ENCODE assay signal across 7 cellular contexts in genomic region chr4:91359041-91359713, GRCh38.
DNase-seq lines count a peak whose midpoint lies in the region; ATAC-seq, FAIRE-seq and TF ChIP-seq lines count a peak whose summit lies in the region.
"Not testable (repeated sequence)": the region's sequence is repeated elsewhere in the genome, so short reads cannot be mapped to it uniquely, and the experiment has no call there.

No MANE protein-coding gene starts in this region.

- not testable (repeated sequence) for H3K27ac ChIP-seq in GM12878 (ENCODE audit: control insufficient read depth, insufficient read depth); keratinocyte (ENCODE audit: control insufficient read depth, insufficient read depth, low read length)

- DNase-seq in GM12865 (ENCODE audit: low read depth), result peak; percentile 69
- DNase-seq in GM12878 (ENCODE audit: low read depth, low spot score), result peak; percentile 47
- DNase-seq in keratinocyte (ENCODE audit: low read depth, low spot score), result not testable (repeated sequence)
- DNase-seq in mucosa of descending colon, result peak in 2 of 3 donors; percentile 50 to 73

- not testable (repeated sequence) for H3K9me1 ChIP-seq in keratinocyte (ENCODE audit: control insufficient read depth, extremely low read depth, insufficient read depth, low read length)

- ATAC-seq in GM18873 (IDR thresholded peaks at IDR 0.05; ENCODE audit: low FRiP score, unreplicated experiment), result peak; percentile 40
- peak; percentile 46 for ATAC-seq in GM19467 (IDR thresholded peaks at IDR 0.05; ENCODE audit: unreplicated experiment)
- peak; percentile 41 for ATAC-seq in HG03432 (IDR thresholded peaks at IDR 0.05; ENCODE audit: unreplicated experiment)
- ATAC-seq in GM12878, result peak; percentile 73
- ATAC-seq in mucosa of descending colon, result not testable (repeated sequence)

- not testable (repeated sequence) for TF ChIP-seq POLR2A in GM12878 (IDR thresholded peaks at IDR 0.05; ENCODE audit: low read depth, low read length)

- 19% methylated on average over 6 of the region's 6 CpGs for WGBS in GM12878 (ENCODE audit: insufficient coverage, insufficient replicate concordance, low lambda C conversion rate, missing lambda C conversion rate)

- POLR2A ChIA-PET in GM12878 (lab: Charles Lee), result interaction anchor here (0.6 kb wide), 1 partner anchor 52 kb away, joined by 5 read pairs; no protein-coding TSS in a partner anchor

- H3K4me2 ChIP-seq in GM12878 (ENCODE audit: control insufficient read depth, insufficient read depth); keratinocyte (ENCODE audit: control insufficient read depth, extremely low read depth, insufficient read depth, low read depth, low read length): not testable (repeated sequence)

- CTCF ChIA-PET in GM12878 (lab: Yijun Ruan, JAX), result not testable (repeated sequence)

- not testable (repeated sequence) for H2AFZ ChIP-seq in GM12878 (ENCODE audit: control insufficient read depth, low read depth, low read length)
- peak overlapping the region; percentile 46 for H2AFZ ChIP-seq in keratinocyte (ENCODE audit: control insufficient read depth, low read length)

- not testable (repeated sequence) for FAIRE-seq in GM12878 (lab: Jason Lieb, UNC); keratinocyte (lab: Jason Lieb, UNC)

- not testable (repeated sequence) for H3K9me3 ChIP-seq in GM12878 (replicated peaks; ENCODE audit: control insufficient read depth, insufficient read depth, low read length); keratinocyte (ENCODE audit: control insufficient read depth, low read depth, low read length); mucosa of descending colon

- TF ChIP-seq CTCF in GM12865 (IDR thresholded peaks at IDR 0.05; ENCODE audit: insufficient read depth, low read depth, low read length, missing control alignments); GM12878 (IDR thresholded peaks at IDR 0.05 in 2 of 3, conservative IDR thresholded peaks at IDR 0.05 in 1 of 3; ENCODE audit: control insufficient read depth in 2 of 3, extremely low read depth in 1 of 3, insufficient read depth in 1 of 3, low read depth in 3 of 3, low read length in 3 of 3); keratinocyte (optimal IDR thresholded peaks at IDR 0.05 in 1 of 3, IDR thresholded peaks at IDR 0.05 in 1 of 3, conservative IDR thresholded peaks at IDR 0.05 in 1 of 3; ENCODE audit: extremely low read depth in 1 of 3, insufficient read depth in 2 of 3, low read length in 3 of 3); mucosa of descending colon (IDR thresholded peaks at IDR 0.05): not testable (repeated sequence)

- TF ChIP-seq RAD21 in GM12878 (IDR thresholded peaks at IDR 0.05; ENCODE audit: insufficient read depth, low read depth, low read length), result not testable (repeated sequence)

- SMC1A ChIA-PET in GM12878 (lab: Charles Lee; ENCODE audit: uncharacterized antibody, unreplicated experiment), result interaction anchor here (2.5 kb wide), 1 partner anchor 10 kb away, joined by 9 read pairs; no protein-coding TSS in a partner anchor

- in situ Hi-C loops in GM12878 (cut with MboI), result not testable (repeated sequence)

- H4K20me1 ChIP-seq in GM12878 (ENCODE audit: control insufficient read depth, insufficient read depth); keratinocyte (ENCODE audit: control insufficient read depth, extremely low read depth, insufficient read depth, low read length): not testable (repeated sequence)

- dilution Hi-C loops in keratinocyte (cut with MboI; ENCODE audit: extremely low pct_ligation_motif_present, low sequenced_read_pairs), result not testable (repeated sequence)

- not testable (repeated sequence) for H3K4me1 ChIP-seq in GM12878 (ENCODE audit: control insufficient read depth, insufficient read depth, low read length); keratinocyte (ENCODE audit: control insufficient read depth, extremely low read depth, insufficient read depth, low read length); mucosa of descending colon (ENCODE audit: low read depth)

- H3K36me3 ChIP-seq in GM12878 (ENCODE audit: control insufficient read depth in 2 of 2, insufficient read depth in 2 of 2, low read length in 1 of 2); keratinocyte (ENCODE audit: control insufficient read depth in 2 of 2, extremely low read depth in 1 of 2, insufficient read depth in 2 of 2, low read length in 2 of 2); mucosa of descending colon (ENCODE audit: low read depth): not testable (repeated sequence)

- BruUV-seq in GM12878 (replicated peaks; lab: Mats Ljungman, UMichigan), result not testable (repeated sequence)

- H3K4me3 ChIP-seq in GM12865 (ENCODE audit: low read depth, low read length); GM12878; keratinocyte (ENCODE audit: control insufficient read depth in 2 of 3, extremely low read depth in 1 of 3, insufficient read depth in 2 of 3, low read depth in 1 of 3, low read length in 3 of 3); mucosa of descending colon: not testable (repeated sequence)

- RAD21 ChIA-PET in GM12878 (lab: Charles Lee; ENCODE audit: unreplicated experiment), result not testable (repeated sequence)

- not testable (repeated sequence) for H3K79me2 ChIP-seq in GM12878 (ENCODE audit: control insufficient read depth, insufficient read depth, low read length); keratinocyte (ENCODE audit: control insufficient read depth, insufficient read depth, low read length)

- TF ChIP-seq EP300 in GM12878 (IDR thresholded peaks at IDR 0.05; ENCODE audit: borderline replicate concordance in 1 of 2, control insufficient read depth in 1 of 2, low read depth in 2 of 2, low read length in 2 of 2), result not testable (repeated sequence)

- not testable (repeated sequence) for H3K27me3 ChIP-seq in GM12878 (replicated peaks in 1 of 2; ENCODE audit: control insufficient read depth in 2 of 2, insufficient read depth in 2 of 2, low read length in 1 of 2); keratinocyte (ENCODE audit: control insufficient read depth, extremely low read depth, insufficient read depth, low read length)

- H3K9ac ChIP-seq in GM12878 (ENCODE audit: control insufficient read depth, insufficient read depth, low read length); keratinocyte (ENCODE audit: control insufficient read depth, extremely low read depth, insufficient read depth, low read length): not testable (repeated sequence)

- intact Hi-C loops in GM12878 (cut with micrococcal nuclease; ENCODE audit: unreplicated experiment), result loop anchor here (2.0 kb wide), 1 partner anchor 78 kb away; no protein-coding TSS in a partner anchor
- intact Hi-C loops in mucosa of descending colon (cut with DNase I, micrococcal nuclease), result not testable (repeated sequence)

TF ChIP-seq in GM12878, 131 proteins besides CTCF, POLR2A, EP300 and RAD21 (continues in another document):
- TF ChIP-seq IKZF2 (IDR thresholded peaks at IDR 0.05) (peak in 1 of 2 experiments; percentile 47; a peak in 2 of 4 replicates), MTA2 (IDR thresholded peaks at IDR 0.05; ENCODE audit: low read depth) (peak; percentile 41; the same call in 1 of the 2 replicates)
- TF ChIP-seq, protein P1, sequence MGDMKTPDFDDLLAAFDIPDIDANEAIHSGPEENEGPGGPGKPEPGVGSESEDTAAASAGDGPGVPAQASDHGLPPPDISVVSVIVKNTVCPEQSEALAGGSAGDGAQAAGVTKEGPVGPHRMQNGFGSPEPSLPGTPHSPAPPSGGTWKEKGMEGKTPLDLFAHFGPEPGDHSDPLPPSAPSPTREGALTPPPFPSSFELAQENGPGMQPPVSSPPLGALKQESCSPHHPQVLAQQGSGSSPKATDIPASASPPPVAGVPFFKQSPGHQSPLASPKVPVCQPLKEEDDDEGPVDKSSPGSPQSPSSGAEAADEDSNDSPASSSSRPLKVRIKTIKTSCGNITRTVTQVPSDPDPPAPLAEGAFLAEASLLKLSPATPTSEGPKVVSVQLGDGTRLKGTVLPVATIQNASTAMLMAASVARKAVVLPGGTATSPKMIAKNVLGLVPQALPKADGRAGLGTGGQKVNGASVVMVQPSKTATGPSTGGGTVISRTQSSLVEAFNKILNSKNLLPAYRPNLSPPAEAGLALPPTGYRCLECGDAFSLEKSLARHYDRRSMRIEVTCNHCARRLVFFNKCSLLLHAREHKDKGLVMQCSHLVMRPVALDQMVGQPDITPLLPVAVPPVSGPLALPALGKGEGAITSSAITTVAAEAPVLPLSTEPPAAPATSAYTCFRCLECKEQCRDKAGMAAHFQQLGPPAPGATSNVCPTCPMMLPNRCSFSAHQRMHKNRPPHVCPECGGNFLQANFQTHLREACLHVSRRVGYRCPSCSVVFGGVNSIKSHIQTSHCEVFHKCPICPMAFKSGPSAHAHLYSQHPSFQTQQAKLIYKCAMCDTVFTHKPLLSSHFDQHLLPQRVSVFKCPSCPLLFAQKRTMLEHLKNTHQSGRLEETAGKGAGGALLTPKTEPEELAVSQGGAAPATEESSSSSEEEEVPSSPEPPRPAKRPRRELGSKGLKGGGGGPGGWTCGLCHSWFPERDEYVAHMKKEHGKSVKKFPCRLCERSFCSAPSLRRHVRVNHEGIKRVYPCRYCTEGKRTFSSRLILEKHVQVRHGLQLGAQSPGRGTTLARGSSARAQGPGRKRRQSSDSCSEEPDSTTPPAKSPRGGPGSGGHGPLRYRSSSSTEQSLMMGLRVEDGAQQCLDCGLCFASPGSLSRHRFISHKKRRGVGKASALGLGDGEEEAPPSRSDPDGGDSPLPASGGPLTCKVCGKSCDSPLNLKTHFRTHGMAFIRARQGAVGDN (IDR thresholded peaks at IDR 0.05), result peak; percentile 28; the same call in 1 of the 2 replicates
- TF ChIP-seq, protein P2, sequence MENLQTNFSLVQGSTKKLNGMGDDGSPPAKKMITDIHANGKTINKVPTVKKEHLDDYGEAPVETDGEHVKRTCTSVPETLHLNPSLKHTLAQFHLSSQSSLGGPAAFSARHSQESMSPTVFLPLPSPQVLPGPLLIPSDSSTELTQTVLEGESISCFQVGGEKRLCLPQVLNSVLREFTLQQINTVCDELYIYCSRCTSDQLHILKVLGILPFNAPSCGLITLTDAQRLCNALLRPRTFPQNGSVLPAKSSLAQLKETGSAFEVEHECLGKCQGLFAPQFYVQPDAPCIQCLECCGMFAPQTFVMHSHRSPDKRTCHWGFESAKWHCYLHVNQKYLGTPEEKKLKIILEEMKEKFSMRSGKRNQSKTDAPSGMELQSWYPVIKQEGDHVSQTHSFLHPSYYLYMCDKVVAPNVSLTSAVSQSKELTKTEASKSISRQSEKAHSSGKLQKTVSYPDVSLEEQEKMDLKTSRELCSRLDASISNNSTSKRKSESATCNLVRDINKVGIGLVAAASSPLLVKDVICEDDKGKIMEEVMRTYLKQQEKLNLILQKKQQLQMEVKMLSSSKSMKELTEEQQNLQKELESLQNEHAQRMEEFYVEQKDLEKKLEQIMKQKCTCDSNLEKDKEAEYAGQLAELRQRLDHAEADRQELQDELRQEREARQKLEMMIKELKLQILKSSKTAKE (IDR thresholded peaks at IDR 0.05; ENCODE audit: low read depth, poor library complexity, severe bottlenecking), result peak; percentile 17
